31 cellular contexts compared by ENCODE assay signal in the genomic region with DNA sequence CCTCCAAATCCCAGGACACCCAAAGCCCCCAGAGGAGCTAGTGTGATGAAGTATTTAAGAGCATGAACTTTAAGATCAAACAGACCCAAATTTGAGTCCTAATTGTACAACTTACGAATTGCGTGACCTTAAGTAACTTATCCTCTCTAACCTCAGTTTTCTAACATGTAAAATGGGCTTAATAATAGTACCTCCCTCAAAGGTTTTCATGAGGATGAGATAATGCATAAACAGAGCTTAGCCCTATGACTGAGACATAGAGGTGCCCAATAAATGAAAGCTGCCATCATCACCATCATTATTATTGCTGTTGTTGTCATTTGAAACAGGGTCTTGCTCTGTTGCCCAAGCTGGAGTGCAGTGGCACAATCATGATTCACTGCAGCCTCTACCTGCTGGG. TPM values are rescaled to one million over a fixed set of nuclear protein-coding genes. Genes with fewer than 3 reads are reported as not detected.
"Had no signal": no experiment of that assay in that cellular context is flagged by ENCODE, and none has a peak within 500 bp of the region (broad histone marks: within the 10 kb centered on the region; RNA-seq: fewer than 3 reads in every experiment).

No MANE protein-coding gene starts in this region.

- H3K27me3 ChIP-seq: ovary, testis, upper lobe of right lung, uterus had no signal

- H3K27ac ChIP-seq: ovary, parathyroid adenoma, psoas muscle, skin epidermis, spleen, suprapubic skin, testis, tibial artery, transverse colon, upper lobe of right lung, uterus had no signal

- H3K9ac ChIP-seq: parathyroid adenoma had no signal

- H3K79me2 ChIP-seq: parathyroid adenoma had no signal

- H3K4me3 ChIP-seq: ovary, psoas muscle, skin epidermis, smooth muscle cell, spleen, suprapubic skin, testis, tibial artery, transverse colon, upper lobe of right lung, uterus had no signal

- H2AFZ ChIP-seq: parathyroid adenoma had no signal

- H3K4me2 ChIP-seq: smooth muscle cell had no signal

- DNase-seq: naive B cell; naive thymus-derived CD8-positive, alpha-beta T cell; nephron progenitor cell; ovary; psoas muscle; right cardiac atrium; spleen; stimulated activated CD4-positive, alpha-beta T cell treated with anti-CD3 and anti-CD28 coated beads, Interleukin-12 subunit alpha, Interleukin-12 subunit beta, amount 100 ng/mL, for 4 hours; stimulated activated CD4-positive, alpha-beta T cell treated with anti-CD3 and anti-CD28 coated beads, Interleukin-1b, Interleukin-23, amount 100 ng/mL, for 48 hours; stimulated activated CD4-positive, alpha-beta T cell treated with anti-CD3 and anti-CD28 coated beads, Interleukin-4, amount 100 ng/mL, for 1 hour; stimulated activated CD4-positive, alpha-beta T cell treated with anti-CD3 and anti-CD28 coated beads, Interleukin-4, amount 100 ng/mL, for 4 hours; stimulated activated CD8-positive, alpha-beta memory T cell treated with anti-CD3 and anti-CD28 coated beads, Interleukin-4, amount 100 ng/mL, for 48 hours; stimulated activated naive CD4-positive, alpha-beta T cell; stimulated activated naive CD8-positive, alpha-beta T cell treated with anti-CD3 and anti-CD28 coated beads, Interleukin-15, amount 100 ng/mL, for 72 hours; stimulated activated naive CD8-positive, alpha-beta T cell treated with anti-CD3 and anti-CD28 coated beads, Interleukin-15, Interleukin-2, amounts not matched to agents 100 U/mL and 50 U/mL, for 24 hours; substantia nigra; testis; tibial artery; transverse colon; upper lobe of right lung; uterus had no signal

- H3K4me1 ChIP-seq: parathyroid adenoma, psoas muscle had no signal

- ATAC-seq: naive thymus-derived CD8-positive, alpha-beta T cell; natural killer cell treated with Interleukin-12 subunit alpha and Interleukin-12 subunit beta and Interleukin-15 and Interleukin-18, amount 100 ng/mL, for 72 hours; psoas muscle; sciatic nerve; stimulated activated memory B cell treated with anti-CD40 and anti-IgM and Interleukin-4, amounts not matched to agents 10 μg/mL and 1 μg/mL and 100 μg/mL, for 72 hours; stimulated activated naive CD8-positive, alpha-beta T cell treated with anti-CD3 and anti-CD28 coated beads, Interleukin-15, Interleukin-2, amounts not matched to agents 100 U/mL and 50 U/mL, for 24 hours; upper lobe of right lung had no signal

- H3K36me3 ChIP-seq: ovary, spleen, suprapubic skin, tibial artery, transverse colon, upper lobe of right lung, uterus had no signal

- H3K9me3 ChIP-seq: ovary, psoas muscle, spleen, suprapubic skin, testis, tibial artery, transverse colon, upper lobe of right lung, uterus had no signal

RNA-seq across cellular contexts. Expression of gene SCN2B, which starts 9.2 kb away (rescaled TPM):
- total RNA-seq: naive thymus-derived CD8-positive, alpha-beta T cell; natural killer cell treated with Interleukin-12 subunit alpha and Interleukin-12 subunit beta and Interleukin-15 and Interleukin-18, amount 100 ng/mL, for 72 hours had no signal
- polyA plus RNA-seq: naive thymus-derived CD8-positive, alpha-beta T cell had no signal

RNA-seq across cellular contexts. Expression of gene SCN4B, which starts 14.6 kb away (rescaled TPM):
- total RNA-seq: naive thymus-derived CD8-positive, alpha-beta T cell; natural killer cell treated with Interleukin-12 subunit alpha and Interleukin-12 subunit beta and Interleukin-15 and Interleukin-18, amount 100 ng/mL, for 72 hours; progenitor cell of endocrine pancreas; smooth muscle cell had no signal
- polyA plus RNA-seq: naive thymus-derived CD8-positive, alpha-beta T cell; smooth muscle cell had no signal

RNA-seq across cellular contexts. Expression of gene JAML, which starts 57.6 kb away (rescaled TPM):
- total RNA-seq: neural crest cell, renal cortical epithelial cell, smooth muscle cell had no signal
- polyA plus RNA-seq: smooth muscle cell had no signal
